ENCODE assay signal across 9 cellular contexts in the genomic region with DNA sequence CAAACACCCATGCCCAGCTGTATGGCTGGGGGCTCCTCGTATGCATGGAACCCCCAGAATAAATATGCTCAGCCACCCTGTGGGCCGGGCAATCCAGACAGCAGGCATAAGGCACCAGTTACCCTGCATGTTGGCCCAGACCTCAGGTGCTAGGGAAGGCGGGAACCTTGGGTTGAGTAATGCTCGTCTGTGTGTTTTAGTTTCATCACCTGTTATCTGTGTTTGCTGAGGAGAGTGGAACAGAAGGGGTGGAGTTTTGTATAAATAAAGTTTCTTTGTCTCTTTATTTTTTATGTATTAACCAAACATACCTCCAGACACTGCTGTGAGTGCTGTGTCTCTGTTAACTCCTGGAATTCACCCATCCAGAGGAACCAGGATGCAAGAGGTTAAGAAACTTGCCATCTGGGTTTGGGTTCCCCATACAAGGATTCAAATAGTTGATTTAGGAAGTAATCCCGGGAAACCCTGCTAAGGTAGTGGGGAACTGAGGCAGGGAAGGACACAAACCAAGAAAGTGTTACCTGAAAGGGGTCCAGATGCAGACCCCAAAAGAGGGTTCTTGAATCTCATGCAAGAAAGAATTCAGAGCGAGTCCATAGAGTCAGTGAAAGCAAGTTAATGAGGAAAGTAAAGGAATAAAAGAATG. TPM values are rescaled to one million over a fixed set of nuclear protein-coding genes. Genes with fewer than 3 reads are reported as not detected.
A peak's percentile ranks its signal among the peaks of the same experiment; 100 is the strongest.
DNase-seq lines count a peak whose midpoint lies in the region; ATAC-seq lines count a peak whose summit lies in the region.
"Had no signal": no experiment of that assay in that cellular context is flagged by ENCODE, and none has a peak within 500 bp of the region (broad histone marks: within the 10 kb centered on the region; RNA-seq: fewer than 3 reads in every experiment).

No MANE protein-coding gene starts in this region.

- DNase-seq in stimulated activated naive CD8-positive, alpha-beta T cell treated with anti-CD3 and anti-CD28 coated beads, Interleukin-15, Interleukin-2, amounts not matched to agents 100 U/mL and 50 U/mL, for 24 hours, result no peak
- DNase-seq in activated CD4-positive, alpha-beta memory T cell treated with anti-CD3 and anti-CD28 coated beads for 36 hours, result peak; percentile 41
- DNase-seq in left colon (peak; percentile 41 to 72), NCI-H2171 treated with DMSO at 0.1 percent for 48 hours (lab: John Stamatoyannopoulos, UW) (no peak), aorta (no peak)
- DNase-seq: KG1 had no signal

- H3K4me3 Mint-ChIP-seq in stimulated activated naive CD8-positive, alpha-beta T cell treated with anti-CD3 and anti-CD28 coated beads, Interleukin-15, Interleukin-2, amounts not matched to agents 100 ng/mL and 50 ng/mL, for 24 hours, result no peak overlapping the region
- peak overlapping the region; percentile 21 for H3K4me3 Mint-ChIP-seq in activated CD4-positive, alpha-beta memory T cell treated with anti-CD3 and anti-CD28 coated beads for 36 hours

- ATAC-seq in stimulated activated naive CD8-positive, alpha-beta T cell treated with anti-CD3 and anti-CD28 coated beads, Interleukin-15, Interleukin-2, amounts not matched to agents 100 U/mL and 50 U/mL, for 24 hours, result no peak
- ATAC-seq in left colon (peak; percentile 71), GM18867 (IDR thresholded peaks at IDR 0.05; ENCODE audit: unreplicated experiment) (no peak), aorta (ENCODE audit: low FRiP score) (no peak), HG02884 (IDR thresholded peaks at IDR 0.05; ENCODE audit: unreplicated experiment) (no peak)

- H3K27me3 Mint-ChIP-seq in stimulated activated naive CD8-positive, alpha-beta T cell treated with anti-CD3 and anti-CD28 coated beads, Interleukin-15, Interleukin-2, amounts not matched to agents 100 ng/mL and 50 ng/mL, for 24 hours, result no peaks in the 10 kb centered on the region
- no peaks in the 10 kb centered on the region for H3K27me3 Mint-ChIP-seq in activated CD4-positive, alpha-beta memory T cell treated with anti-CD3 and anti-CD28 coated beads for 36 hours

- H3K4me1 ChIP-seq in aorta (ENCODE audit: control insufficient read depth in 1 of 2, insufficient read depth in 2 of 2, low read length in 2 of 2), result no peaks in the 10 kb centered on the region

- no peaks in the 10 kb centered on the region for H3K9me3 Mint-ChIP-seq in stimulated activated naive CD8-positive, alpha-beta T cell treated with anti-CD3 and anti-CD28 coated beads, Interleukin-15, Interleukin-2, amounts not matched to agents 100 ng/mL and 50 ng/mL, for 24 hours
- H3K9me3 Mint-ChIP-seq in activated CD4-positive, alpha-beta memory T cell treated with anti-CD3 and anti-CD28 coated beads for 36 hours, result peaks cover 1% of the 10 kb centered on the region

- no peaks in the 10 kb centered on the region for H3K27me3 ChIP-seq in aorta (ENCODE audit: control insufficient read depth in 1 of 2, insufficient read depth in 2 of 2, low read length in 1 of 2)

- peaks cover 0 to 5% of the 10 kb centered on the region in 2 donors for H3K36me3 ChIP-seq in aorta (ENCODE audit: control insufficient read depth in 1 of 2, insufficient read depth in 2 of 2, low read length in 1 of 2)

- H3K27ac ChIP-seq in aorta (ENCODE audit: low read depth in 1 of 2, low read length in 2 of 2), result no peak overlapping the region

- peak overlapping the region; percentile 97 for H3K27ac Mint-ChIP-seq in stimulated activated naive CD8-positive, alpha-beta T cell treated with anti-CD3 and anti-CD28 coated beads, Interleukin-15, Interleukin-2, amounts not matched to agents 100 ng/mL and 50 ng/mL, for 24 hours
- peak overlapping the region; percentile 98 for H3K27ac Mint-ChIP-seq in activated CD4-positive, alpha-beta memory T cell treated with anti-CD3 and anti-CD28 coated beads for 36 hours

- CTCF ChIA-PET in activated CD4-positive, alpha-beta memory T cell treated with anti-CD3 and anti-CD28 coated beads for 36 hours (lab: Charles Lee), result interaction anchor here (0.8 to 6.2 kb wide), 5 partner anchors 10 to 210 kb away, joined by 3 to 108 read pairs (median 35); no protein-coding TSS in a partner anchor

- H3K9me3 ChIP-seq in aorta (ENCODE audit: control insufficient read depth, low read length), result no peaks in the 10 kb centered on the region

- intact Hi-C loops in activated CD4-positive, alpha-beta memory T cell treated with anti-CD3 and anti-CD28 coated beads for 36 hours (cut with micrococcal nuclease), result loop anchor here (5.0 kb wide), 1 partner anchor 112 kb away; no protein-coding TSS in a partner anchor
- intact Hi-C loops in left colon (cut with DNase I, micrococcal nuclease), result loop anchor here in 1 of 2 donors (5.0 kb wide), 1 partner anchor 127 kb away; no protein-coding TSS in a partner anchor
- intact Hi-C loops in aorta (cut with DNase I), result loop anchor here (5.0 kb wide), 2 partner anchors 93 to 127 kb away; no protein-coding TSS in a partner anchor

- H3K4me1 Mint-ChIP-seq in stimulated activated naive CD8-positive, alpha-beta T cell treated with anti-CD3 and anti-CD28 coated beads, Interleukin-15, Interleukin-2, amounts not matched to agents 100 ng/mL and 50 ng/mL, for 24 hours (ENCODE audit: low read depth), result peaks cover 74% of the 10 kb centered on the region
- peaks cover 63% of the 10 kb centered on the region for H3K4me1 Mint-ChIP-seq in activated CD4-positive, alpha-beta memory T cell treated with anti-CD3 and anti-CD28 coated beads for 36 hours (ENCODE audit: low read depth)

- 70 to 71% methylated on average over 6 of the region's 6 CpGs for WGBS in aorta, 2 donors

- H3K36me3 Mint-ChIP-seq in stimulated activated naive CD8-positive, alpha-beta T cell treated with anti-CD3 and anti-CD28 coated beads, Interleukin-15, Interleukin-2, amounts not matched to agents 100 ng/mL and 50 ng/mL, for 24 hours (ENCODE audit: low read depth), result peaks cover 61% of the 10 kb centered on the region
- peaks cover 52% of the 10 kb centered on the region for H3K36me3 Mint-ChIP-seq in activated CD4-positive, alpha-beta memory T cell treated with anti-CD3 and anti-CD28 coated beads for 36 hours

- POLR2A ChIA-PET in activated CD4-positive, alpha-beta memory T cell treated with anti-CD3 and anti-CD28 coated beads for 36 hours (lab: Charles Lee), result interaction anchor here (4.1 kb wide), 3 partner anchors 38 to 129 kb away, joined by 58 to 87 read pairs (median 61); a partner anchor contains a TSS

- no peak overlapping the region for H3K4me3 ChIP-seq in aorta (ENCODE audit: low read length in 2 of 2)

RNA-seq across cellular contexts. Expression of a gene that starts 37.4 kb away (rescaled TPM):
- 10 to 100 TPM; 55.0 to 55.9 TPM for total RNA-seq in activated CD4-positive, alpha-beta memory T cell treated with anti-CD3 and anti-CD28 coated beads for 36 hours
- total RNA-seq in left colon, result 1 to 10 TPM in 1 of 2 donors, under 1 TPM in 1; 0.40 to 1.0 TPM
- 1 to 10 TPM in 1 of 2 donors, under 1 TPM in 1; 0.65 to 3.8 TPM for total RNA-seq in aorta
- polyA plus RNA-seq in aorta, result under 1 TPM in 1 of 2 donors, not detected in 1; 0.08 TPM

RNA-seq across cellular contexts. Expression of a gene that starts 50.8 kb away (rescaled TPM):
- 100 to 1,000 TPM; 146 to 153 TPM for total RNA-seq in activated CD4-positive, alpha-beta memory T cell treated with anti-CD3 and anti-CD28 coated beads for 36 hours
- total RNA-seq in left colon, result 100 to 1,000 TPM; 118 to 140 TPM
- total RNA-seq in aorta, result 100 to 1,000 TPM in 1 of 2 donors, 10 to 100 TPM in 1; 91.7 to 138 TPM
- polyA plus RNA-seq in aorta, result 10 to 100 TPM in 1 of 2 donors, 1 to 10 TPM in 1; 7.5 to 50.7 TPM

Comparison
In these comparisons a context has a peak if more than half of its experiments do, and no peak if none do; other contexts are left out.
1. DNase-seq: peak in activated CD4-positive, alpha-beta memory T cell treated with anti-CD3 and anti-CD28 coated beads for 36 hours (single experiment) and left colon (2 of 2); none in stimulated activated naive CD8-positive, alpha-beta T cell treated with anti-CD3 and anti-CD28 coated beads, Interleukin-15, Interleukin-2, amounts not matched to agents 100 U/mL and 50 U/mL, for 24 hours (single experiment), NCI-H2171 treated with DMSO at 0.1 percent for 48 hours (single experiment) and aorta (0 of 2).
2. RNA of a gene that starts 37.4 kb away (total RNA-seq): 55.0 to 55.9 TPM in activated CD4-positive, alpha-beta memory T cell treated with anti-CD3 and anti-CD28 coated beads for 36 hours; 0.65 to 3.8 TPM in aorta and 0.40 to 1.0 TPM in left colon; every median in the first group is over 10 times any median in the second.